Comparison of ENCODE assay signal across 8 cellular contexts in genomic region chr4:185202984-185203379, GRCh38. TPM values are rescaled to one million over a fixed set of nuclear protein-coding genes. Genes with fewer than 3 reads are reported as not detected.
DNase-seq lines count a peak whose midpoint lies in the region; ATAC-seq and TF ChIP-seq lines count a peak whose summit lies in the region.

No MANE protein-coding gene starts in this region.

- no peaks in the 10 kb centered on the region for H3K27me3 ChIP-seq in Loucy (ENCODE audit: insufficient read depth, low read length, poor library complexity, severe bottlenecking)

- H4K20me1 ChIP-seq in Loucy (ENCODE audit: insufficient read depth, low read length, poor library complexity, severe bottlenecking), result peaks cover 13% of the 10 kb centered on the region

- H3K27ac Mint-ChIP-seq in stimulated activated naive CD8-positive, alpha-beta T cell treated with anti-CD3 and anti-CD28 coated beads, Interleukin-15, Interleukin-2, amounts not matched to agents 100 ng/mL and 50 ng/mL, for 24 hours, result peak overlapping the region; percentile 95
- peak overlapping the region; percentile 96 for H3K27ac Mint-ChIP-seq in central memory CD8-positive, alpha-beta T cell (ENCODE audit: low read depth)
- peak overlapping the region; percentile 95 to 99 for H3K27ac Mint-ChIP-seq in natural killer cell treated with Interleukin-12 subunit alpha and Interleukin-12 subunit beta and Interleukin-15 and Interleukin-18, amount 100 ng/mL, for 72 hours

- no peaks in the 10 kb centered on the region for H3K9me3 ChIP-seq in Loucy (ENCODE audit: insufficient read depth, low read depth, low read length)

- intact Hi-C loops in posterior vena cava (cut with DNase I), result loop anchor here in 1 of 2 donors (10.0 kb wide), 1 partner anchor 192 kb away; the partner anchor contains the start of genes ANKRD37 and LRP2BP

- no peaks in the 10 kb centered on the region for H3K79me2 ChIP-seq in Loucy (ENCODE audit: insufficient read depth, low read length)

- DNase-seq in stimulated activated naive CD8-positive, alpha-beta T cell treated with anti-CD3 and anti-CD28 coated beads, Interleukin-15, Interleukin-2, amounts not matched to agents 100 U/mL and 50 U/mL, for 24 hours, result no peak
- no peak for DNase-seq in central memory CD8-positive, alpha-beta T cell (ENCODE audit: low spot score in 2 of 2)
- no peak for DNase-seq in natural killer cell treated with Interleukin-12 subunit alpha and Interleukin-12 subunit beta and Interleukin-15 and Interleukin-18, amount 100 ng/mL, for 72 hours (ENCODE audit: low spot score)
- no peak for DNase-seq in RPMI8226
- DNase-seq in NCI-H2029 treated with DMSO at 0.1 percent for 48 hours (lab: John Stamatoyannopoulos, UW), result no peak
- DNase-seq in posterior vena cava (ENCODE audit: low spot score), result no peak

- peaks cover 54% of the 10 kb centered on the region for H3K4me1 Mint-ChIP-seq in stimulated activated naive CD8-positive, alpha-beta T cell treated with anti-CD3 and anti-CD28 coated beads, Interleukin-15, Interleukin-2, amounts not matched to agents 100 ng/mL and 50 ng/mL, for 24 hours (ENCODE audit: low read depth)
- H3K4me1 Mint-ChIP-seq in central memory CD8-positive, alpha-beta T cell, result peaks cover 45% of the 10 kb centered on the region
- peaks cover 22 to 35% of the 10 kb centered on the region in 2 donors for H3K4me1 Mint-ChIP-seq in natural killer cell treated with Interleukin-12 subunit alpha and Interleukin-12 subunit beta and Interleukin-15 and Interleukin-18, amount 100 ng/mL, for 72 hours (ENCODE audit: low read depth in 2 of 2)

- no peaks in the 10 kb centered on the region for H3K9me3 Mint-ChIP-seq in stimulated activated naive CD8-positive, alpha-beta T cell treated with anti-CD3 and anti-CD28 coated beads, Interleukin-15, Interleukin-2, amounts not matched to agents 100 ng/mL and 50 ng/mL, for 24 hours
- H3K9me3 Mint-ChIP-seq in central memory CD8-positive, alpha-beta T cell, result no peaks in the 10 kb centered on the region
- no peaks in the 10 kb centered on the region for H3K9me3 Mint-ChIP-seq in natural killer cell treated with Interleukin-12 subunit alpha and Interleukin-12 subunit beta and Interleukin-15 and Interleukin-18, amount 100 ng/mL, for 72 hours

- peak overlapping the region; percentile 82 for H3K4me3 ChIP-seq in Loucy (ENCODE audit: low read length, poor library complexity, severe bottlenecking)

- peak overlapping the region; percentile 93 for H3K9ac ChIP-seq in Loucy (ENCODE audit: low read depth, low read length, poor library complexity, severe bottlenecking)

- peak overlapping the region; percentile 96 for H2AFZ ChIP-seq in Loucy (ENCODE audit: low read length)

- H3F3A ChIP-seq in Loucy (ENCODE audit: low read depth), result peaks cover 8% of the 10 kb centered on the region; the same call in 1 of the 2 replicates

- no peaks in the 10 kb centered on the region for H3K9me2 ChIP-seq in Loucy (replicated peaks; ENCODE audit: low read depth, low read length)

- peak overlapping the region; percentile 89 for H3K4me2 ChIP-seq in Loucy (ENCODE audit: low read depth, low read length, poor library complexity, severe bottlenecking)

- peaks cover 13% of the 10 kb centered on the region for H3K36me3 Mint-ChIP-seq in stimulated activated naive CD8-positive, alpha-beta T cell treated with anti-CD3 and anti-CD28 coated beads, Interleukin-15, Interleukin-2, amounts not matched to agents 100 ng/mL and 50 ng/mL, for 24 hours (ENCODE audit: low read depth)
- peaks cover 6% of the 10 kb centered on the region for H3K36me3 Mint-ChIP-seq in central memory CD8-positive, alpha-beta T cell (ENCODE audit: insufficient read depth)
- no peaks in the 10 kb centered on the region for H3K36me3 Mint-ChIP-seq in natural killer cell treated with Interleukin-12 subunit alpha and Interleukin-12 subunit beta and Interleukin-15 and Interleukin-18, amount 100 ng/mL, for 72 hours

- TF ChIP-seq CTCF in Loucy (conservative IDR thresholded peaks at IDR 0.05; ENCODE audit: low read length), result no peak

- no peaks in the 10 kb centered on the region for H3K27me3 Mint-ChIP-seq in stimulated activated naive CD8-positive, alpha-beta T cell treated with anti-CD3 and anti-CD28 coated beads, Interleukin-15, Interleukin-2, amounts not matched to agents 100 ng/mL and 50 ng/mL, for 24 hours
- no peaks in the 10 kb centered on the region for H3K27me3 Mint-ChIP-seq in central memory CD8-positive, alpha-beta T cell
- H3K27me3 Mint-ChIP-seq in natural killer cell treated with Interleukin-12 subunit alpha and Interleukin-12 subunit beta and Interleukin-15 and Interleukin-18, amount 100 ng/mL, for 72 hours, result no peaks in the 10 kb centered on the region

- peaks cover 34% of the 10 kb centered on the region for H3K4me1 ChIP-seq in Loucy (ENCODE audit: insufficient read depth, low read length, poor library complexity, severe bottlenecking)

- no peaks in the 10 kb centered on the region for H3K36me3 ChIP-seq in Loucy (ENCODE audit: insufficient read depth, low read length)

- no peak for ATAC-seq in stimulated activated naive CD8-positive, alpha-beta T cell treated with anti-CD3 and anti-CD28 coated beads, Interleukin-15, Interleukin-2, amounts not matched to agents 100 U/mL and 50 U/mL, for 24 hours
- ATAC-seq in central memory CD8-positive, alpha-beta T cell (replicated peaks; ENCODE audit: extremely low read depth, poor library complexity, severe bottlenecking), result peak; percentile 17
- ATAC-seq in natural killer cell treated with Interleukin-12 subunit alpha and Interleukin-12 subunit beta and Interleukin-15 and Interleukin-18, amount 100 ng/mL, for 72 hours, result no peak

- H3K4me3 Mint-ChIP-seq in stimulated activated naive CD8-positive, alpha-beta T cell treated with anti-CD3 and anti-CD28 coated beads, Interleukin-15, Interleukin-2, amounts not matched to agents 100 ng/mL and 50 ng/mL, for 24 hours, result peak overlapping the region; percentile 93
- peak overlapping the region; percentile 90 for H3K4me3 Mint-ChIP-seq in central memory CD8-positive, alpha-beta T cell
- H3K4me3 Mint-ChIP-seq in natural killer cell treated with Interleukin-12 subunit alpha and Interleukin-12 subunit beta and Interleukin-15 and Interleukin-18, amount 100 ng/mL, for 72 hours, result peak overlapping the region; percentile 96

RNA-seq across cellular contexts. Expression of gene CFAP97, which starts 0.8 kb away (rescaled TPM):
- 10 to 100 TPM; 21.5 to 37.0 TPM for total RNA-seq in natural killer cell treated with Interleukin-12 subunit alpha and Interleukin-12 subunit beta and Interleukin-15 and Interleukin-18, amount 100 ng/mL, for 72 hours
- total RNA-seq in posterior vena cava, result 10 to 100 TPM; 42.6 to 52.9 TPM

RNA-seq across cellular contexts. Expression of gene SNX25, which starts 6.4 kb away (rescaled TPM):
- total RNA-seq in natural killer cell treated with Interleukin-12 subunit alpha and Interleukin-12 subunit beta and Interleukin-15 and Interleukin-18, amount 100 ng/mL, for 72 hours, result 10 to 100 TPM; 20.6 to 30.6 TPM
- 10 to 100 TPM; 19.9 to 20.3 TPM for total RNA-seq in posterior vena cava

RNA-seq across cellular contexts. Expression of gene SLC25A4, which starts 59.9 kb away (rescaled TPM):
- 10 to 100 TPM in 1 of 2 donors, 1 to 10 TPM in 1; 9.7 to 13.6 TPM for total RNA-seq in natural killer cell treated with Interleukin-12 subunit alpha and Interleukin-12 subunit beta and Interleukin-15 and Interleukin-18, amount 100 ng/mL, for 72 hours
- 10 to 100 TPM; 61.2 to 70.4 TPM for total RNA-seq in posterior vena cava

Comparison
In these comparisons a context has a peak if more than half of its experiments do, and no peak if none do; other contexts are left out.
1. RNA of gene SLC25A4, which starts 59.9 kb away (total RNA-seq): 61.2 to 70.4 TPM in posterior vena cava; 9.7 to 13.6 TPM in natural killer cell treated with Interleukin-12 subunit alpha and Interleukin-12 subunit beta and Interleukin-15 and Interleukin-18, amount 100 ng/mL, for 72 hours; every median in the first group is over 4 times any median in the second.
2. Peak in every context shown above with its lines, with median percentiles within 50 percentile points of each other: H3K27ac Mint-ChIP-seq and H3K4me3 Mint-ChIP-seq.